In genomic region chr14:38127784-38128183, GRCh38 we compare ENCODE assay signal across 16 cellular contexts.
DNase-seq lines count a peak whose midpoint lies in the region; ATAC-seq and TF ChIP-seq lines count a peak whose summit lies in the region.
"Had no signal": no experiment of that assay in that cellular context is flagged by ENCODE, and none has a peak within 500 bp of the region (broad histone marks: within the 10 kb centered on the region; RNA-seq: fewer than 3 reads in every experiment).

No MANE protein-coding gene starts in this region.

- WGBS in GM23248 (ENCODE audit: low coverage in 1 of 2, low lambda C conversion rate in 2 of 2, missing lambda C conversion rate in 2 of 2), 2 experiments, result 27 to 33% methylated on average over 3 of the region's 3 CpGs

- H3K4me3 Mint-ChIP-seq in activated T-helper 1 cell treated with anti-CD3 and anti-CD28 coated beads, Interleukin-12 subunit alpha, Interleukin-12 subunit beta, Interleukin-2, Interleukin-4 antibody, amounts not matched to agents 30 ng/mL and 10 ng/mL and 1 ng/mL, durations not matched to agents 14 hours and 24 hours and 36 hours, result no peak overlapping the region
- H3K4me3 Mint-ChIP-seq in activated T-cell treated with anti-CD3 and anti-CD28 coated beads, Interleukin-2, amount 50 U/mL, for 24 hours, result no peak overlapping the region
- H3K4me3 Mint-ChIP-seq: T-cell had no signal

- H3K27me3 Mint-ChIP-seq in activated T-helper 1 cell treated with anti-CD3 and anti-CD28 coated beads, Interleukin-12 subunit alpha, Interleukin-12 subunit beta, Interleukin-2, Interleukin-4 antibody, amounts not matched to agents 30 ng/mL and 10 ng/mL and 1 ng/mL, durations not matched to agents 14 hours and 24 hours and 36 hours (ENCODE audit: insufficient read depth), result peaks cover 7% of the 10 kb centered on the region
- H3K27me3 Mint-ChIP-seq in activated T-cell treated with anti-CD3 and anti-CD28 coated beads, Interleukin-2, amount 50 U/mL, for 24 hours, result no peaks in the 10 kb centered on the region
- H3K27me3 Mint-ChIP-seq: T-cell had no signal

- no peaks in the 10 kb centered on the region for H3K9me3 Mint-ChIP-seq in activated T-helper 1 cell treated with anti-CD3 and anti-CD28 coated beads, Interleukin-12 subunit alpha, Interleukin-12 subunit beta, Interleukin-2, Interleukin-4 antibody, amounts not matched to agents 30 ng/mL and 10 ng/mL and 1 ng/mL, durations not matched to agents 14 hours and 24 hours and 36 hours
- H3K9me3 Mint-ChIP-seq in activated T-cell treated with anti-CD3 and anti-CD28 coated beads, Interleukin-2, amount 50 U/mL, for 24 hours, result no peaks in the 10 kb centered on the region

- H3K9me3 ChIP-seq in GM23248 (ENCODE audit: low read depth) (no peaks in the 10 kb centered on the region), adipocyte (ENCODE audit: control insufficient read depth, low read length) (no peaks in the 10 kb centered on the region)

- H3K27ac Mint-ChIP-seq in activated T-helper 1 cell treated with anti-CD3 and anti-CD28 coated beads, Interleukin-12 subunit alpha, Interleukin-12 subunit beta, Interleukin-2, Interleukin-4 antibody, amounts not matched to agents 30 ng/mL and 10 ng/mL and 1 ng/mL, durations not matched to agents 14 hours and 24 hours and 36 hours, result no peak overlapping the region
- H3K27ac Mint-ChIP-seq in activated T-cell treated with anti-CD3 and anti-CD28 coated beads, Interleukin-2, amount 50 U/mL, for 24 hours, result no peak overlapping the region
- H3K27ac Mint-ChIP-seq: T-cell had no signal

- peaks cover under 1% of the 10 kb centered on the region; the same call in 1 of the 2 replicates for H3K4me1 ChIP-seq in GM23248 (ENCODE audit: insufficient read depth)
- no peaks in the 10 kb centered on the region for H3K4me1 ChIP-seq in adipocyte (ENCODE audit: control insufficient read depth, insufficient read depth, low read length)

- H3K4me1 Mint-ChIP-seq in activated T-helper 1 cell treated with anti-CD3 and anti-CD28 coated beads, Interleukin-12 subunit alpha, Interleukin-12 subunit beta, Interleukin-2, Interleukin-4 antibody, amounts not matched to agents 30 ng/mL and 10 ng/mL and 1 ng/mL, durations not matched to agents 14 hours and 24 hours and 36 hours (ENCODE audit: low read depth), result peaks cover 15% of the 10 kb centered on the region
- H3K4me1 Mint-ChIP-seq in activated T-cell treated with anti-CD3 and anti-CD28 coated beads, Interleukin-2, amount 50 U/mL, for 24 hours (ENCODE audit: low read depth), result peaks cover 30% of the 10 kb centered on the region

- intact Hi-C loops in activated T-helper 1 cell treated with anti-CD3 and anti-CD28 coated beads, Interleukin-12 subunit alpha, Interleukin-12 subunit beta, Interleukin-2, Interleukin-4 antibody, amounts not matched to agents 30 ng/mL and 10 ng/mL and 1 ng/mL, durations not matched to agents 14 hours and 24 hours and 36 hours (cut with micrococcal nuclease), result no loop called here

- no peak for TF ChIP-seq CTCF in fibroblast of villous mesenchyme (IDR thresholded peaks at IDR 0.05; ENCODE audit: insufficient read depth, low read depth, low read length)

- in situ Hi-C loops in GM23248 (cut with MboI), result no loop called here

- no peak overlapping the region for H3K9ac ChIP-seq in GM23248
- no peak overlapping the region for H3K9ac ChIP-seq in adipocyte (ENCODE audit: low read length)

- peak overlapping the region; percentile 1; the same call in 1 of the 2 replicates for H2AFZ ChIP-seq in GM23248

- ATAC-seq in HG02798 (IDR thresholded peaks at IDR 0.05; ENCODE audit: poor library complexity, unreplicated experiment), result no peak
- ATAC-seq: T-cell had no signal

- no peaks in the 10 kb centered on the region for H3K9me2 ChIP-seq in GM23248 (ENCODE audit: insufficient read depth)

- H3K27me3 ChIP-seq in GM23248 (replicated peaks; ENCODE audit: insufficient read depth), result no peaks in the 10 kb centered on the region
- H3K27me3 ChIP-seq in adipocyte (replicated peaks; ENCODE audit: control insufficient read depth, insufficient read depth, low read length), result no peaks in the 10 kb centered on the region

- H3F3A ChIP-seq in GM23248 (ENCODE audit: insufficient read depth), result no peaks in the 10 kb centered on the region

- no peak overlapping the region for H3K4me2 ChIP-seq in GM23248 (ENCODE audit: unreplicated experiment)

- H3K27ac ChIP-seq in GM23248, result no peak overlapping the region

- H4K20me1 ChIP-seq in GM23248 (ENCODE audit: insufficient read depth), result no peaks in the 10 kb centered on the region

- H3K36me3 Mint-ChIP-seq in activated T-helper 1 cell treated with anti-CD3 and anti-CD28 coated beads, Interleukin-12 subunit alpha, Interleukin-12 subunit beta, Interleukin-2, Interleukin-4 antibody, amounts not matched to agents 30 ng/mL and 10 ng/mL and 1 ng/mL, durations not matched to agents 14 hours and 24 hours and 36 hours (ENCODE audit: low read depth), result no peaks in the 10 kb centered on the region
- H3K36me3 Mint-ChIP-seq in activated T-cell treated with anti-CD3 and anti-CD28 coated beads, Interleukin-2, amount 50 U/mL, for 24 hours (ENCODE audit: low read depth), result no peaks in the 10 kb centered on the region
- H3K36me3 Mint-ChIP-seq: T-cell had no signal

- no peaks in the 10 kb centered on the region for H3K36me3 ChIP-seq in GM23248 (ENCODE audit: low read depth)
- no peaks in the 10 kb centered on the region for H3K36me3 ChIP-seq in adipocyte (ENCODE audit: control insufficient read depth, insufficient read depth, low read length, severe bottlenecking)

- no peaks in the 10 kb centered on the region for H3K79me2 ChIP-seq in GM23248 (ENCODE audit: insufficient read depth)

- H3K4me3 ChIP-seq in GM23248, result no peak overlapping the region
- no peak overlapping the region for H3K4me3 ChIP-seq in adipocyte (ENCODE audit: low read length)
- no peak overlapping the region for H3K4me3 ChIP-seq in fibroblast of villous mesenchyme (ENCODE audit: low read depth, low read length)

- peak; percentile 44 for DNase-seq in AG08395 (ENCODE audit: low spot score)
- DNase-seq in GM23248, result peak; percentile 65
- peak; percentile 48 for DNase-seq in adipocyte (ENCODE audit: low read depth)
- DNase-seq in fibroblast of villous mesenchyme (ENCODE audit: low read depth), result peak; percentile 66
- no peak for DNase-seq in stimulated activated CD4-positive, alpha-beta T cell treated with anti-CD3 and anti-CD28 coated beads, Interleukin-4, amount 100 ng/mL, for 24 hours
- no peak for DNase-seq in activated T-helper 1 cell treated with anti-CD3 and anti-CD28 coated beads, Interleukin-12 subunit alpha, Interleukin-12 subunit beta, Interleukin-2, Interleukin-4 antibody, amounts not matched to agents 30 ng/mL and 10 ng/mL and 1 ng/mL, durations not matched to agents 14 hours and 24 hours and 36 hours (ENCODE audit: low spot score)
- no peak for DNase-seq in activated T-cell treated with anti-CD3 and anti-CD28 coated beads, Interleukin-2, amount 50 U/mL, for 24 hours
- DNase-seq: AML-193; DMS79; GDM1; GOT3; NCI-H1417 treated with DMSO at 0.1 percent for 48 hours; NCI-H2029; NK-92 treated with Interleukin-12 subunit alpha and Interleukin-12 subunit beta, amount 100 ng/mL, for 24 hours; T-cell had no signal

Comparison
In these comparisons a context has a peak if more than half of its experiments do, and no peak if none do; other contexts are left out.
1. DNase-seq: peak in AG08395 (single experiment), GM23248 (single experiment), adipocyte (single experiment) and fibroblast of villous mesenchyme (single experiment); none in stimulated activated CD4-positive, alpha-beta T cell treated with anti-CD3 and anti-CD28 coated beads, Interleukin-4, amount 100 ng/mL, for 24 hours (single experiment), activated T-helper 1 cell treated with anti-CD3 and anti-CD28 coated beads, Interleukin-12 subunit alpha, Interleukin-12 subunit beta, Interleukin-2, Interleukin-4 antibody, amounts not matched to agents 30 ng/mL and 10 ng/mL and 1 ng/mL, durations not matched to agents 14 hours and 24 hours and 36 hours (single experiment) and activated T-cell treated with anti-CD3 and anti-CD28 coated beads, Interleukin-2, amount 50 U/mL, for 24 hours (single experiment).